Comparison of ENCODE assay signal across 1 cellular context in genomic region chr16:19110537-19111391, GRCh38.
TF ChIP-seq lines count a peak whose summit lies in the region.

No MANE protein-coding gene starts in this region.

TF ChIP-seq in HepG2, 621 proteins besides CTCF, POLR2A, EP300 and RAD21 (continued from another document and continues in another):
- TF ChIP-seq ZNF646 (CRISPR knock-in tag; IDR thresholded peaks at IDR 0.05) (no peak), ZNF556 (CRISPR knock-in tag; IDR thresholded peaks at IDR 0.05; ENCODE audit: borderline replicate concordance) (0 out of 2 replicates have a peak, but pooled peaks have one; percentile 8), TRIM24 (CRISPR knock-in tag; IDR thresholded peaks at IDR 0.05) (no peak), IRF1 (CRISPR knock-in tag; IDR thresholded peaks at IDR 0.05; ENCODE audit: low read depth) (0 out of 2 replicates have a peak, but pooled peaks have one; percentile 2), MTA1 (CRISPR knock-in tag; IDR thresholded peaks at IDR 0.05; ENCODE audit: borderline replicate concordance) (no peak), NFIB (CRISPR knock-in tag; IDR thresholded peaks at IDR 0.05; ENCODE audit: borderline replicate concordance) (no peak), ZSCAN22 (CRISPR knock-in tag; IDR thresholded peaks at IDR 0.05) (0 out of 2 replicates have a peak, but pooled peaks have one; percentile 26), TGIF2 (CRISPR knock-in tag; IDR thresholded peaks at IDR 0.05) (no peak), PPARG (CRISPR knock-in tag; conservative IDR thresholded peaks at IDR 0.05) (0 out of 2 replicates have a peak, but pooled peaks have one; percentile 64), SP140L (CRISPR knock-in tag; IDR thresholded peaks at IDR 0.05; ENCODE audit: borderline replicate concordance) (no peak), RFX5 (IDR thresholded peaks at IDR 0.05; ENCODE audit: low read depth, low read length) (no peak), ZMYM2 (CRISPR knock-in tag; IDR thresholded peaks at IDR 0.05) (no peak), TBP (CRISPR knock-in tag; IDR thresholded peaks at IDR 0.05) (no peak), SNAPC2 (CRISPR knock-in tag; IDR thresholded peaks at IDR 0.05) (no peak), NCOA2 (CRISPR knock-in tag; IDR thresholded peaks at IDR 0.05) (0 out of 2 replicates have a peak, but pooled peaks have one; percentile 13), POLR2AphosphoS5 (IDR thresholded peaks at IDR 0.05; ENCODE audit: low read depth, low read length) (no peak), ZBTB42 (CRISPR knock-in tag; IDR thresholded peaks at IDR 0.05) (no peak), SMYD3 (CRISPR knock-in tag; IDR thresholded peaks at IDR 0.05) (no peak), NR1H2 (CRISPR knock-in tag; IDR thresholded peaks at IDR 0.05; ENCODE audit: borderline replicate concordance, low read depth) (no peak), ZSCAN12 (CRISPR knock-in tag; IDR thresholded peaks at IDR 0.05) (no peak), HDAC2 (CRISPR knock-in tag; IDR thresholded peaks at IDR 0.05) (0 out of 2 replicates have a peak, but pooled peaks have one; percentile 38), SOX13 (IDR thresholded peaks at IDR 0.05) (no peak), SOX13 (CRISPR knock-in tag; conservative IDR thresholded peaks at IDR 0.05 in 1 of 2, IDR thresholded peaks at IDR 0.05 in 1 of 2) (no peak), ZNF768 (CRISPR knock-in tag; IDR thresholded peaks at IDR 0.05) (no peak), TFDP2 (CRISPR knock-in tag; IDR thresholded peaks at IDR 0.05) (no peak), ARID4A (CRISPR knock-in tag; IDR thresholded peaks at IDR 0.05; ENCODE audit: borderline replicate concordance) (no peak), BRD4 (CRISPR knock-in tag; IDR thresholded peaks at IDR 0.05) (no peak), ZNF792 (CRISPR knock-in tag; IDR thresholded peaks at IDR 0.05) (0 out of 2 replicates have a peak, but pooled peaks have one; percentile 64), PITX1 (CRISPR knock-in tag; IDR thresholded peaks at IDR 0.05) (no peak), ERF (CRISPR knock-in tag; IDR thresholded peaks at IDR 0.05) (peak; percentile 46; the same call in 1 of the 2 replicates), KAT7 (CRISPR knock-in tag; IDR thresholded peaks at IDR 0.05; ENCODE audit: borderline replicate concordance) (no peak), ZNF234 (CRISPR knock-in tag; conservative IDR thresholded peaks at IDR 0.05) (no peak), TBX3 (IDR thresholded peaks at IDR 0.05; ENCODE audit: borderline replicate concordance) (no peak)
- TF ChIP-seq, protein P1, sequence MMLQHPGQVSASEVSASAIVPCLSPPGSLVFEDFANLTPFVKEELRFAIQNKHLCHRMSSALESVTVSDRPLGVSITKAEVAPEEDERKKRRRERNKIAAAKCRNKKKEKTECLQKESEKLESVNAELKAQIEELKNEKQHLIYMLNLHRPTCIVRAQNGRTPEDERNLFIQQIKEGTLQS (CRISPR knock-in tag; IDR thresholded peaks at IDR 0.05): no peak; the same call in 1 of the 2 replicates
- TF ChIP-seq, protein P2, sequence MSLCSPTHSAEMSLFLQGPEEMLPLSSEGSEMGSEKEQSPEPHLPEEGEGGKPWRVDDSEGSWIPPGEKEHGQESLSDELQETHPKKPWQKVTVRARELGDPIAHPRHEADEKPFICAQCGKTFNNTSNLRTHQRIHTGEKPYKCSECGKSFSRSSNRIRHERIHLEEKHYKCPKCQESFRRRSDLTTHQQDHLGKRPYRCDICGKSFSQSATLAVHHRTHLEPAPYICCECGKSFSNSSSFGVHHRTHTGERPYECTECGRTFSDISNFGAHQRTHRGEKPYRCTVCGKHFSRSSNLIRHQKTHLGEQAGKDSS (CRISPR knock-in tag; IDR thresholded peaks at IDR 0.05; ENCODE audit: borderline replicate concordance, low read depth): no peak
- TF ChIP-seq, protein P3, sequence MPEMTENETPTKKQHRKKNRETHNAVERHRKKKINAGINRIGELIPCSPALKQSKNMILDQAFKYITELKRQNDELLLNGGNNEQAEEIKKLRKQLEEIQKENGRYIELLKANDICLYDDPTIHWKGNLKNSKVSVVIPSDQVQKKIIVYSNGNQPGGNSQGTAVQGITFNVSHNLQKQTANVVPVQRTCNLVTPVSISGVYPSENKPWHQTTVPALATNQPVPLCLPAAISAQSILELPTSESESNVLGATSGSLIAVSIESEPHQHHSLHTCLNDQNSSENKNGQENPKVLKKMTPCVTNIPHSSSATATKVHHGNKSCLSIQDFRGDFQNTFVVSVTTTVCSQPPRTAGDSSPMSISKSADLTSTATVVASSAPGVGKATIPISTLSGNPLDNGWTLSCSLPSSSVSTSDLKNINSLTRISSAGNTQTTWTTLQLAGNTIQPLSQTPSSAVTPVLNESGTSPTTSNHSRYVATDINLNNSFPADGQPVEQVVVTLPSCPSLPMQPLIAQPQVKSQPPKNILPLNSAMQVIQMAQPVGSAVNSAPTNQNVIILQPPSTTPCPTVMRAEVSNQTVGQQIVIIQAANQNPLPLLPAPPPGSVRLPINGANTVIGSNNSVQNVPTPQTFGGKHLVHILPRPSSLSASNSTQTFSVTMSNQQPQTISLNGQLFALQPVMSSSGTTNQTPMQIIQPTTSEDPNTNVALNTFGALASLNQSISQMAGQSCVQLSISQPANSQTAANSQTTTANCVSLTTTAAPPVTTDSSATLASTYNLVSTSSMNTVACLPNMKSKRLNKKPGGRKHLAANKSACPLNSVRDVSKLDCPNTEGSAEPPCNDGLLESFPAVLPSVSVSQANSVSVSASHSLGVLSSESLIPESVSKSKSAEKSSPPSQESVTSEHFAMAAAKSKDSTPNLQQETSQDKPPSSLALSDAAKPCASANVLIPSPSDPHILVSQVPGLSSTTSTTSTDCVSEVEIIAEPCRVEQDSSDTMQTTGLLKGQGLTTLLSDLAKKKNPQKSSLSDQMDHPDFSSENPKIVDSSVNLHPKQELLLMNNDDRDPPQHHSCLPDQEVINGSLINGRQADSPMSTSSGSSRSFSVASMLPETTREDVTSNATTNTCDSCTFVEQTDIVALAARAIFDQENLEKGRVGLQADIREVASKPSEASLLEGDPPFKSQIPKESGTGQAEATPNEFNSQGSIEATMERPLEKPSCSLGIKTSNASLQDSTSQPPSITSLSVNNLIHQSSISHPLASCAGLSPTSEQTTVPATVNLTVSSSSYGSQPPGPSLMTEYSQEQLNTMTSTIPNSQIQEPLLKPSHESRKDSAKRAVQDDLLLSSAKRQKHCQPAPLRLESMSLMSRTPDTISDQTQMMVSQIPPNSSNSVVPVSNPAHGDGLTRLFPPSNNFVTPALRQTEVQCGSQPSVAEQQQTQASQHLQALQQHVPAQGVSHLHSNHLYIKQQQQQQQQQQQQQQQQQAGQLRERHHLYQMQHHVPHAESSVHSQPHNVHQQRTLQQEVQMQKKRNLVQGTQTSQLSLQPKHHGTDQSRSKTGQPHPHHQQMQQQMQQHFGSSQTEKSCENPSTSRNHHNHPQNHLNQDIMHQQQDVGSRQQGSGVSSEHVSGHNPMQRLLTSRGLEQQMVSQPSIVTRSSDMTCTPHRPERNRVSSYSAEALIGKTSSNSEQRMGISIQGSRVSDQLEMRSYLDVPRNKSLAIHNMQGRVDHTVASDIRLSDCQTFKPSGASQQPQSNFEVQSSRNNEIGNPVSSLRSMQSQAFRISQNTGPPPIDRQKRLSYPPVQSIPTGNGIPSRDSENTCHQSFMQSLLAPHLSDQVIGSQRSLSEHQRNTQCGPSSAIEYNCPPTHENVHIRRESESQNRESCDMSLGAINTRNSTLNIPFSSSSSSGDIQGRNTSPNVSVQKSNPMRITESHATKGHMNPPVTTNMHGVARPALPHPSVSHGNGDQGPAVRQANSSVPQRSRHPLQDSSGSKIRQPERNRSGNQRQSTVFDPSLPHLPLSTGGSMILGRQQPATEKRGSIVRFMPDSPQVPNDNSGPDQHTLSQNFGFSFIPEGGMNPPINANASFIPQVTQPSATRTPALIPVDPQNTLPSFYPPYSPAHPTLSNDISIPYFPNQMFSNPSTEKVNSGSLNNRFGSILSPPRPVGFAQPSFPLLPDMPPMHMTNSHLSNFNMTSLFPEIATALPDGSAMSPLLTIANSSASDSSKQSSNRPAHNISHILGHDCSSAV (CRISPR knock-in tag; IDR thresholded peaks at IDR 0.05; ENCODE audit: borderline replicate concordance): no peak
